In the genomic region with DNA sequence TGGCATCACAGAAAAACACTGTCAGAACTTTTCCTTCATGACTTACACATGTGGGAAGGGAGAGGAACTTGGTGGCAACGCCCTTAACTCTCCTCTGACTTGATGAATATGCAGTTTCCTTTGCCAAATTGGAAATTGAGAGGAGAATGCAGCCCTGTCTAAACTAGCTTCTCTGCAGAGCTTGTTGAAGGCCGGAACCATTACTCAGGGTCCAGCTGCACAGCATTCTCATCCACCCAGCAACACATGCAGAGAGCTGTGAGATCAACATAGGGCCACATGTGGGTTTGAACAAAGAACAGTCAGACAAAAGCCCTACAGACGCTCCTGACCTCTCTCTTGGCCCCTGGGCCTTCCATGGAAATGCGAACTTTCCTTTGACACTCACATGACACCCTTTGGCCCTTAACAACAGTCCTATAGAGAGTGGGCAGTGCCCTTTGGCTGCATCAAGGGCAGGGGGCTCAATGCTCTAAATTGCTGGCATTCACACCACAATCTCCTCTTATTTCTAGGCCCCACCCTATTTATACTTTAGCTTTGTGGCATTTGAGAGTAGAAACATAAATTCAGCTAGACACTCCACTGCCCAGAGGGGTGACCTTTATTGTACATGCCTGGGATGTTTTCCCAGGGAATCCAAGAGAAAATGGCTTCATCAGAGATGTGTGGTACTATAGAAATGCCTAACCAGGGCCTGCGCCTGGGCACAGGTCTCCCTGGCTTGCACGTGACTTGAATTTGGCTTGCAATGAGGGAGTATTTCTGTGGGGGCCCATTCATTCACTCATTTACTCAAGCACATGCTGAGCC, we compare ENCODE assay signal across 13 cellular contexts.
DNase-seq lines count a peak whose midpoint lies in the region; ATAC-seq and TF ChIP-seq lines count a peak whose summit lies in the region.
"Had no signal": no experiment of that assay in that cellular context is flagged by ENCODE, and none has a peak within 500 bp of the region (broad histone marks: within the 10 kb centered on the region; RNA-seq: fewer than 3 reads in every experiment).

No MANE protein-coding gene starts in this region.

- CTCF ChIA-PET in activated CD4-positive, alpha-beta T cell treated with anti-CD3 and anti-CD28 coated beads, Interleukin-2, amount 10 ng/mL, durations not matched to agents 7 days and 5 days (lab: Charles Lee): interaction anchor here (1.1 kb wide), 1 partner anchor 27 kb away, joined by 4 read pairs; no protein-coding TSS in a partner anchor

- H4K20me1 ChIP-seq in hepatocyte (ENCODE audit: insufficient read depth, poor library complexity, severe bottlenecking): no peaks in the 10 kb centered on the region

- H2AFZ ChIP-seq in hepatocyte: no peak overlapping the region

- peaks cover 19% of the 10 kb centered on the region for H3K4me1 Mint-ChIP-seq in chondrocyte (ENCODE audit: low read depth)
- H3K4me1 Mint-ChIP-seq in activated CD4-positive, alpha-beta T cell treated with anti-CD3 and anti-CD28 coated beads, Interleukin-2, amount 10 ng/mL, durations not matched to agents 7 days and 5 days: peaks cover 25% of the 10 kb centered on the region

- H3K27ac ChIP-seq in left ventricle myocardium inferior (replicated peaks): peak overlapping the region; percentile 51
- peak overlapping the region in 17 of 21 experiments; percentile 18 to 83 (median 72) for H3K27ac ChIP-seq in skin epidermis
- H3K27ac ChIP-seq in hepatocyte: no peak overlapping the region

- peaks cover 3% of the 10 kb centered on the region for H3K36me3 Mint-ChIP-seq in chondrocyte (ENCODE audit: low read depth)
- peaks cover 14% of the 10 kb centered on the region for H3K36me3 Mint-ChIP-seq in activated CD4-positive, alpha-beta T cell treated with anti-CD3 and anti-CD28 coated beads, Interleukin-2, amount 10 ng/mL, durations not matched to agents 7 days and 5 days (ENCODE audit: low read depth)

- H3K4me3 ChIP-seq in H7 (ENCODE audit: insufficient read depth, low read depth, low read length) (no peak overlapping the region), left ventricle myocardium inferior (no peak overlapping the region), skin epidermis (no peak overlapping the region), hepatocyte (no peak overlapping the region)

- intact Hi-C loops in left ventricle myocardium inferior (cut with micrococcal nuclease): no loop called here

- H3K27ac Mint-ChIP-seq in chondrocyte (ENCODE audit: unreplicated experiment): peak overlapping the region; percentile 36
- H3K27ac Mint-ChIP-seq in activated CD4-positive, alpha-beta T cell treated with anti-CD3 and anti-CD28 coated beads, Interleukin-2, amount 10 ng/mL, durations not matched to agents 7 days and 5 days: no peak overlapping the region

- H3K36me3 ChIP-seq in H7 (replicated peaks; ENCODE audit: control insufficient read depth, insufficient read depth, low read length): no peaks in the 10 kb centered on the region
- no peaks in the 10 kb centered on the region for H3K36me3 ChIP-seq in left ventricle myocardium inferior
- H3K36me3 ChIP-seq in hepatocyte (replicated peaks; ENCODE audit: insufficient read depth, low read depth): no peaks in the 10 kb centered on the region

- DNase-seq in H7: peak; percentile 47
- DNase-seq in chondrocyte (ENCODE audit: low spot score): no peak
- no peak for DNase-seq in left ventricle myocardium inferior
- DNase-seq in hepatocyte (ENCODE audit: low spot score): no peak
- no peak for DNase-seq in activated CD4-positive, alpha-beta T cell treated with anti-CD3 and anti-CD28 coated beads, Interleukin-2, amount 10 ng/mL, durations not matched to agents 7 days and 5 days
- DNase-seq in NCI-H446 (lab: John Stamatoyannopoulos, UW): no peak
- DNase-seq: effector memory CD4-positive, alpha-beta T cell; NCI-H2171; T1000 had no signal

- H3K9me2 ChIP-seq in hepatocyte (replicated peaks; ENCODE audit: insufficient read depth): no peaks in the 10 kb centered on the region

- TF ChIP-seq CTCF in chondrocyte (IDR thresholded peaks at IDR 0.05) (no peak), left ventricle myocardium inferior (IDR thresholded peaks at IDR 0.05; ENCODE audit: borderline replicate concordance) (no peak), hepatocyte (IDR thresholded peaks at IDR 0.05; ENCODE audit: poor library complexity) (no peak)

- H3K9me3 Mint-ChIP-seq in chondrocyte (ENCODE audit: low read depth): peaks cover 7% of the 10 kb centered on the region
- H3K9me3 Mint-ChIP-seq in activated CD4-positive, alpha-beta T cell treated with anti-CD3 and anti-CD28 coated beads, Interleukin-2, amount 10 ng/mL, durations not matched to agents 7 days and 5 days: peaks cover 20% of the 10 kb centered on the region

- H3K27me3 Mint-ChIP-seq in chondrocyte (ENCODE audit: low read depth): no peaks in the 10 kb centered on the region
- no peaks in the 10 kb centered on the region for H3K27me3 Mint-ChIP-seq in activated CD4-positive, alpha-beta T cell treated with anti-CD3 and anti-CD28 coated beads, Interleukin-2, amount 10 ng/mL, durations not matched to agents 7 days and 5 days

- H3K27me3 ChIP-seq in H7 (ENCODE audit: control insufficient read depth, insufficient read depth, low read length): no peaks in the 10 kb centered on the region
- H3K27me3 ChIP-seq in left ventricle myocardium inferior (ENCODE audit: low read depth): no peaks in the 10 kb centered on the region
- H3K27me3 ChIP-seq in hepatocyte: no peaks in the 10 kb centered on the region

- 87% methylated on average over 6 of the region's 6 CpGs for WGBS in hepatocyte (ENCODE audit: low lambda C conversion rate, missing lambda C conversion rate)

- POLR2A ChIA-PET in activated CD4-positive, alpha-beta T cell treated with anti-CD3 and anti-CD28 coated beads, Interleukin-2, amount 10 ng/mL, durations not matched to agents 7 days and 5 days (lab: Charles Lee): no interaction called here

- H3K4me2 ChIP-seq in hepatocyte: no peak overlapping the region

- no peak overlapping the region for H3K4me3 Mint-ChIP-seq in chondrocyte (ENCODE audit: unreplicated experiment)
- H3K4me3 Mint-ChIP-seq in activated CD4-positive, alpha-beta T cell treated with anti-CD3 and anti-CD28 coated beads, Interleukin-2, amount 10 ng/mL, durations not matched to agents 7 days and 5 days: no peak overlapping the region

- H3K4me1 ChIP-seq in left ventricle myocardium inferior (peaks cover 18% of the 10 kb centered on the region), hepatocyte (ENCODE audit: insufficient read depth) (no peaks in the 10 kb centered on the region)

- peaks cover 10% of the 10 kb centered on the region for H3K9me3 ChIP-seq in left ventricle myocardium inferior (replicated peaks)
- H3K9me3 ChIP-seq in hepatocyte (ENCODE audit: low read depth): no peaks in the 10 kb centered on the region

- ATAC-seq in GM18909 (IDR thresholded peaks at IDR 0.05; ENCODE audit: poor library complexity, unreplicated experiment): no peak
- ATAC-seq: HCT116, Panc1 had no signal

- H3K79me2 ChIP-seq in hepatocyte: no peaks in the 10 kb centered on the region
